Comparison of ENCODE assay signal across 16 cellular contexts in genomic region chr6:33178755-33179475, GRCh38. TPM values are rescaled to one million over a fixed set of nuclear protein-coding genes. Genes with fewer than 3 reads are reported as not detected.
DNase-seq lines count a peak whose midpoint lies in the region; ATAC-seq and TF ChIP-seq lines count a peak whose summit lies in the region.
"Had no signal": no experiment of that assay in that cellular context is flagged by ENCODE, and none has a peak within 500 bp of the region (broad histone marks: within the 10 kb centered on the region; RNA-seq: fewer than 3 reads in every experiment).

No MANE protein-coding gene starts in this region.

- no peaks in the 10 kb centered on the region for H4K20me1 ChIP-seq in IMR-90 (ENCODE audit: insufficient read depth, low read length)
- H4K20me1 ChIP-seq: BLaER1 treated with 17β-estradiol and CSF1 and Interleukin-3, amounts not matched to agents 10 nM and 100 nM had no signal

- peaks cover 10% of the 10 kb centered on the region for H3K4me1 Mint-ChIP-seq in type B pancreatic cell (ENCODE audit: unreplicated experiment)
- peaks cover 15% of the 10 kb centered on the region for H3K4me1 Mint-ChIP-seq in activated CD4-positive, alpha-beta T cell treated with anti-CD3 and anti-CD28 coated beads for 36 hours
- H3K4me1 Mint-ChIP-seq: H9 had no signal

- H3K18ac ChIP-seq in IMR-90 (ENCODE audit: low read depth, low read length) (no peak overlapping the region), neuronal stem cell (ENCODE audit: low read length) (peak overlapping the region; percentile 52)

- H3K27ac Mint-ChIP-seq in type B pancreatic cell = peak overlapping the region; percentile 57
- H3K27ac Mint-ChIP-seq in activated CD4-positive, alpha-beta T cell treated with anti-CD3 and anti-CD28 coated beads for 36 hours = no peak overlapping the region
- H3K27ac Mint-ChIP-seq: CD8-positive, alpha-beta T cell had no signal

- H2AK9ac ChIP-seq in IMR-90 (replicated peaks; ENCODE audit: low read depth, low read length, poor library complexity) = peak overlapping the region; percentile 65

- H2BK5ac ChIP-seq in IMR-90 (ENCODE audit: low read depth, low read length, poor library complexity, severe bottlenecking) = no peak overlapping the region
- peak overlapping the region; percentile 19 for H2BK5ac ChIP-seq in neuronal stem cell (ENCODE audit: low read length)

- DNase-seq in Right ventricle myocardium inferior (ENCODE audit: missing footprints) = peak; percentile 51
- no peak for DNase-seq in cardiac septum (ENCODE audit: low spot score)
- DNase-seq in IMR-90 = no peak
- DNase-seq in neuronal stem cell (ENCODE audit: low spot score) = no peak
- no peak for DNase-seq in type B pancreatic cell (ENCODE audit: extremely low spot score, unreplicated experiment)
- DNase-seq in activated CD4-positive, alpha-beta T cell treated with anti-CD3 and anti-CD28 coated beads, Interleukin-2, amount 50 U/mL, for 4 hours = no peak
- DNase-seq in activated CD4-positive, alpha-beta T cell treated with anti-CD3 and anti-CD28 coated beads for 36 hours = no peak
- DNase-seq: 8988T; CD8-positive, alpha-beta T cell; DMS 273 treated with DMSO at 0.1 percent for 48 hours; DMS53; DND-41; EL; H9 had no signal

- H3K27me3 Mint-ChIP-seq in type B pancreatic cell = peaks cover 8% of the 10 kb centered on the region
- no peaks in the 10 kb centered on the region for H3K27me3 Mint-ChIP-seq in activated CD4-positive, alpha-beta T cell treated with anti-CD3 and anti-CD28 coated beads for 36 hours

- no peaks in the 10 kb centered on the region for H3K9me3 ChIP-seq in IMR-90 (ENCODE audit: control insufficient read depth, insufficient read depth, low read length)
- H3K9me3 ChIP-seq in neuronal stem cell (replicated peaks in 1 of 2; ENCODE audit: control insufficient read depth in 2 of 2, insufficient read depth in 1 of 2, low read depth in 1 of 2, low read length in 2 of 2) = peaks cover 0 to 8% of the 10 kb centered on the region in 2 donors

- POLR2A ChIA-PET in IMR-90 (lab: Charles Lee; ENCODE audit: unreplicated experiment) = no interaction called here
- POLR2A ChIA-PET in activated CD4-positive, alpha-beta T cell treated with anti-CD3 and anti-CD28 coated beads for 36 hours (lab: Charles Lee) = no interaction called here

- no peak overlapping the region for H4K8ac ChIP-seq in IMR-90 (ENCODE audit: low read depth in 2 of 2, low read length in 2 of 2)
- no peak overlapping the region for H4K8ac ChIP-seq in neuronal stem cell (ENCODE audit: low read depth, low read length)

- H3K4me2 ChIP-seq in IMR-90 (ENCODE audit: low read depth, low read length) (no peak overlapping the region), neuronal stem cell (ENCODE audit: insufficient read depth, low read length, poor library complexity, severe bottlenecking) (no peak overlapping the region)

- H2BK15ac ChIP-seq in IMR-90 (ENCODE audit: low read depth, low read length) (no peak overlapping the region), neuronal stem cell (ENCODE audit: low read length) (peak overlapping the region; percentile 42)

- H3K4me3 ChIP-seq in IMR-90 (ENCODE audit: insufficient read depth, low read depth, low read length) = no peak overlapping the region
- H3K4me3 ChIP-seq in neuronal stem cell (ENCODE audit: low read length in 2 of 2) = no peak overlapping the region
- H3K4me3 ChIP-seq: BLaER1 treated with 17β-estradiol and CSF1 and Interleukin-3, amounts not matched to agents 10 nM and 100 nM; GM12878 had no signal

- WGBS in IMR-90 (ENCODE audit: extremely low coverage in 2 of 2, insufficient read length in 1 of 2), 2 experiments = no CpG with 5 or more reads among the region's 10 CpGs
- WGBS in neuronal stem cell (ENCODE audit: extremely low coverage in 2 of 2, insufficient read length in 2 of 2, insufficient replicate concordance in 1 of 2), 2 donors = no CpG with 5 or more reads among the region's 10 CpGs

- no peak overlapping the region for H3K56ac ChIP-seq in IMR-90 (ENCODE audit: extremely low read depth, insufficient read depth, low read length)

- no peaks in the 10 kb centered on the region for H3K9me1 ChIP-seq in IMR-90 (ENCODE audit: insufficient read depth, low read length)

- no peak overlapping the region for H3K4me3 Mint-ChIP-seq in type B pancreatic cell
- H3K4me3 Mint-ChIP-seq in activated CD4-positive, alpha-beta T cell treated with anti-CD3 and anti-CD28 coated beads for 36 hours = no peak overlapping the region
- H3K4me3 Mint-ChIP-seq: CD8-positive, alpha-beta T cell; H9 had no signal

- TF ChIP-seq CTCF in IMR-90 (conservative IDR thresholded peaks at IDR 0.05; ENCODE audit: low read depth, low read length) (no peak), type B pancreatic cell (conservative IDR thresholded peaks at IDR 0.05) (no peak)

- H3K4ac ChIP-seq in IMR-90 (ENCODE audit: low read depth, low read length) = no peak overlapping the region
- H3K4ac ChIP-seq in neuronal stem cell (ENCODE audit: low read length) = no peak overlapping the region

- TF ChIP-seq POLR2A in IMR-90 (IDR thresholded peaks at IDR 0.05; ENCODE audit: low read depth, low read length) = no peak

- H3K27ac ChIP-seq in IMR-90 (ENCODE audit: insufficient read depth, low read length) (no peak overlapping the region), neuronal stem cell (replicated peaks; ENCODE audit: low read length) (no peak overlapping the region)

- no peak for ATAC-seq in Right ventricle myocardium inferior
- no peak for ATAC-seq in IMR-90 (ENCODE audit: low read depth)
- ATAC-seq in activated CD4-positive, alpha-beta T cell treated with anti-CD3 and anti-CD28 coated beads for 36 hours = no peak
- ATAC-seq: CD8-positive, alpha-beta T cell; GM12878 had no signal

- no peak overlapping the region for H2AFZ ChIP-seq in IMR-90 (replicated peaks; ENCODE audit: low read length, poor library complexity)
- no peak overlapping the region for H2AFZ ChIP-seq in neuronal stem cell (ENCODE audit: low read length)

- H3K79me1 ChIP-seq in IMR-90 (ENCODE audit: low read depth in 1 of 2, low read length in 2 of 2) (no peaks in the 10 kb centered on the region), neuronal stem cell (ENCODE audit: low read depth, low read length) (no peaks in the 10 kb centered on the region)

- H4K5ac ChIP-seq in IMR-90 (ENCODE audit: low read depth, low read length) = no peak overlapping the region

- no peak for TF ChIP-seq RAD21 in IMR-90 (IDR thresholded peaks at IDR 0.05; ENCODE audit: low read length)

- H2BK120ac ChIP-seq in IMR-90 (ENCODE audit: low read depth, low read length) = no peak overlapping the region
- H2BK120ac ChIP-seq in neuronal stem cell (ENCODE audit: low read depth, low read length) = no peak overlapping the region

- H3K27me3 ChIP-seq in IMR-90 (ENCODE audit: control insufficient read depth, insufficient read depth, low read length) (peaks cover 16% of the 10 kb centered on the region), neuronal stem cell (ENCODE audit: control insufficient read depth in 3 of 3, insufficient read depth in 3 of 3, low read depth in 1 of 3, low read length in 3 of 3) (peaks cover 0 to 10% (median 0%) of the 10 kb centered on the region in 3 experiments)
- H3K27me3 ChIP-seq: BLaER1 treated with 17β-estradiol and CSF1 and Interleukin-3, amounts not matched to agents 10 nM and 100 nM had no signal

- H4K91ac ChIP-seq in IMR-90 (ENCODE audit: insufficient read depth, low read depth, low read length) = no peak overlapping the region
- H4K91ac ChIP-seq in neuronal stem cell (ENCODE audit: low read depth, low read length, poor library complexity) = no peak overlapping the region

- H3K4me1 ChIP-seq in IMR-90 (ENCODE audit: control insufficient read depth, insufficient read depth, low read length) (no peaks in the 10 kb centered on the region), neuronal stem cell (ENCODE audit: control insufficient read depth in 2 of 2, insufficient read depth in 1 of 2, low read depth in 1 of 2, low read length in 2 of 2) (peaks cover 0 to 3% of the 10 kb centered on the region in 2 donors)

- in situ Hi-C loops in IMR-90 (cut with MboI; ENCODE audit: low sequenced_read_pairs) = no loop called here

- H3K36me3 ChIP-seq in IMR-90 (ENCODE audit: control insufficient read depth, insufficient read depth, low read length) (no peaks in the 10 kb centered on the region), neuronal stem cell (replicated peaks in 1 of 2; ENCODE audit: control insufficient read depth in 2 of 2, insufficient read depth in 2 of 2, low read length in 2 of 2) (no peaks in the 10 kb centered on the region)
- H3K36me3 ChIP-seq: BLaER1 treated with 17β-estradiol and CSF1 and Interleukin-3, amounts not matched to agents 10 nM and 100 nM had no signal

- CTCF ChIA-PET in IMR-90 (lab: Yijun Ruan, JAX) = no interaction called here
- CTCF ChIA-PET in activated CD4-positive, alpha-beta T cell treated with anti-CD3 and anti-CD28 coated beads for 36 hours (lab: Charles Lee) = interaction anchor here (0.6 kb wide), 1 partner anchor 33 kb away, joined by 3 read pairs; no protein-coding TSS in a partner anchor

- H2BK12ac ChIP-seq in neuronal stem cell (ENCODE audit: low read length) = peak overlapping the region; percentile 31

- no peak overlapping the region for H2BK20ac ChIP-seq in IMR-90 (ENCODE audit: low read depth, low read length)

- H3K14ac ChIP-seq in IMR-90 (replicated peaks; ENCODE audit: low read depth, low read length) = no peak overlapping the region
- H3K14ac ChIP-seq in neuronal stem cell (ENCODE audit: low read length) = no peak overlapping the region

- no peaks in the 10 kb centered on the region for H3K9me3 Mint-ChIP-seq in type B pancreatic cell
- peaks cover 13% of the 10 kb centered on the region for H3K9me3 Mint-ChIP-seq in activated CD4-positive, alpha-beta T cell treated with anti-CD3 and anti-CD28 coated beads for 36 hours (ENCODE audit: low read depth)
- H3K9me3 Mint-ChIP-seq: H9 had no signal

- no TSS peak for BruUV-seq in IMR-90 (replicated peaks; lab: Mats Ljungman, UMichigan)

- dilution Hi-C loops in IMR-90 (cut with HindIII; ENCODE audit: low sequenced_read_pairs, unreplicated experiment) = no loop called here

- no peak overlapping the region for H3K23ac ChIP-seq in IMR-90 (ENCODE audit: low read depth, low read length)
- no peak overlapping the region for H3K23ac ChIP-seq in neuronal stem cell (ENCODE audit: low read depth, low read length, poor library complexity)

- H2AK5ac ChIP-seq in IMR-90 (ENCODE audit: low read depth, low read length) (no peak overlapping the region), neuronal stem cell (ENCODE audit: low read depth, low read length) (peak overlapping the region; percentile 97)

- H3K9ac ChIP-seq in IMR-90 (ENCODE audit: low read depth, low read length) (no peak overlapping the region), neuronal stem cell (ENCODE audit: low read depth, low read length, poor library complexity) (no peak overlapping the region)

- intact Hi-C loops in Right ventricle myocardium inferior (cut with DNase I) = no loop called here
- intact Hi-C loops in cardiac septum (cut with DNase I) = no loop called here
- intact Hi-C loops in IMR-90 (cut with micrococcal nuclease) = no loop called here
- intact Hi-C loops in activated CD4-positive, alpha-beta T cell treated with anti-CD3 and anti-CD28 coated beads for 36 hours (cut with DNase I, micrococcal nuclease) = no loop called here

- peaks cover 4% of the 10 kb centered on the region for H3K36me3 Mint-ChIP-seq in type B pancreatic cell
- H3K36me3 Mint-ChIP-seq in activated CD4-positive, alpha-beta T cell treated with anti-CD3 and anti-CD28 coated beads for 36 hours (ENCODE audit: low read depth) = peaks cover 14% of the 10 kb centered on the region

RNA-seq across cellular contexts. Expression of gene COL11A2, which starts 13.4 kb away (rescaled TPM):
- total RNA-seq in Right ventricle myocardium inferior = 1.1 TPM
- total RNA-seq in cardiac septum = 1.7 TPM
- total RNA-seq in IMR-90 (2012; rRNA removed) = under 0.01 TPM in 2 replicates
- 0.38 and 0.52 TPM in 2 replicates for polyA plus RNA-seq in IMR-90 (2012; rRNA removed)
- 0.12 and 0.30 TPM in 2 replicates for polyA plus RNA-seq in IMR-90 (2012; cell fraction: cytosol; rRNA removed)
- polyA plus RNA-seq in IMR-90 (2012; cell fraction: nucleus; rRNA removed; ENCODE audit: low replicate concordance) = 5.5 and 8.0 TPM in 2 replicates
- 0.86 TPM for polyA plus RNA-seq in neuronal stem cell (2013, experiment 1 of 2)
- polyA plus RNA-seq in neuronal stem cell (2013, experiment 2 of 2) = 0.82 TPM
- 1.3 and 11.9 TPM in 2 replicates for total RNA-seq in type B pancreatic cell (ENCODE audit: low replicate concordance)
- 1 to 10 TPM; 1.9 to 2.0 TPM for total RNA-seq in activated CD4-positive, alpha-beta T cell treated with anti-CD3 and anti-CD28 coated beads for 36 hours

RNA-seq across cellular contexts. Expression of gene RXRB, which starts 21.6 kb away (rescaled TPM):
- 39.3 TPM for total RNA-seq in Right ventricle myocardium inferior
- total RNA-seq in cardiac septum = 33.5 TPM
- 16.7 and 18.6 TPM in 2 replicates for total RNA-seq in IMR-90 (2012; rRNA removed)
- polyA plus RNA-seq in IMR-90 (2012; rRNA removed) = 46.9 and 53.7 TPM in 2 replicates
- polyA plus RNA-seq in IMR-90 (2012; cell fraction: cytosol; rRNA removed) = 29.7 and 30.4 TPM in 2 replicates
- 257 and 289 TPM in 2 replicates for polyA plus RNA-seq in IMR-90 (2012; cell fraction: nucleus; rRNA removed; ENCODE audit: low replicate concordance)
- polyA plus RNA-seq in neuronal stem cell (2013, experiment 1 of 2) = 18.7 TPM
- polyA plus RNA-seq in neuronal stem cell (2013, experiment 2 of 2) = 18.1 TPM
- total RNA-seq in type B pancreatic cell (ENCODE audit: low replicate concordance) = 49.2 and 61.9 TPM in 2 replicates
- total RNA-seq in activated CD4-positive, alpha-beta T cell treated with anti-CD3 and anti-CD28 coated beads for 36 hours = 10 to 100 TPM; 41.0 to 45.4 TPM

RNA-seq across cellular contexts. Expression of gene SLC39A7, which starts 21.8 kb away (rescaled TPM):
- total RNA-seq in Right ventricle myocardium inferior (55.4 TPM), cardiac septum (62.4 TPM), IMR-90 (2012; rRNA removed) (134 and 135 TPM in 2 replicates), type B pancreatic cell (ENCODE audit: low replicate concordance) (147 and 202 TPM in 2 replicates)
- polyA plus RNA-seq in IMR-90 (2012; rRNA removed) = 196 and 208 TPM in 2 replicates
- polyA plus RNA-seq in IMR-90 (2012; cell fraction: cytosol; rRNA removed) = 141 and 149 TPM in 2 replicates
- 129 and 163 TPM in 2 replicates for polyA plus RNA-seq in IMR-90 (2012; cell fraction: nucleus; rRNA removed; ENCODE audit: low replicate concordance)
- 42.0 TPM for polyA plus RNA-seq in neuronal stem cell (2013, experiment 1 of 2)
- 40.1 TPM for polyA plus RNA-seq in neuronal stem cell (2013, experiment 2 of 2)
- 10 to 100 TPM; 33.0 to 41.8 TPM for total RNA-seq in activated CD4-positive, alpha-beta T cell treated with anti-CD3 and anti-CD28 coated beads for 36 hours

RNA-seq across cellular contexts. Expression of gene HSD17B8, which starts 25.5 kb away (rescaled TPM):
- 25.0 TPM for total RNA-seq in Right ventricle myocardium inferior
- 9.9 TPM for total RNA-seq in cardiac septum
- total RNA-seq in IMR-90 (2012; rRNA removed) = 1.6 and 1.9 TPM in 2 replicates
- polyA plus RNA-seq in IMR-90 (2012; rRNA removed) = 3.4 and 4.3 TPM in 2 replicates
- polyA plus RNA-seq in IMR-90 (2012; cell fraction: cytosol; rRNA removed) = 2.8 and 6.2 TPM in 2 replicates
- 6.7 and 11.7 TPM in 2 replicates for polyA plus RNA-seq in IMR-90 (2012; cell fraction: nucleus; rRNA removed; ENCODE audit: low replicate concordance)
- 8.2 TPM for polyA plus RNA-seq in neuronal stem cell (2013, experiment 1 of 2)
- 8.3 TPM for polyA plus RNA-seq in neuronal stem cell (2013, experiment 2 of 2)
- 13.9 and 15.7 TPM in 2 replicates for total RNA-seq in type B pancreatic cell (ENCODE audit: low replicate concordance)
- 10 to 100 TPM; 23.4 to 33.2 TPM for total RNA-seq in activated CD4-positive, alpha-beta T cell treated with anti-CD3 and anti-CD28 coated beads for 36 hours

RNA-seq across cellular contexts. Expression of gene RING1, which starts 29.4 kb away (rescaled TPM):
- total RNA-seq in Right ventricle myocardium inferior = 27.7 TPM
- total RNA-seq in cardiac septum = 24.5 TPM
- total RNA-seq in IMR-90 (2012; rRNA removed) = 14.9 and 16.4 TPM in 2 replicates
- 38.2 and 40.8 TPM in 2 replicates for polyA plus RNA-seq in IMR-90 (2012; rRNA removed)
- polyA plus RNA-seq in IMR-90 (2012; cell fraction: cytosol; rRNA removed) = 41.2 and 49.4 TPM in 2 replicates
- polyA plus RNA-seq in IMR-90 (2012; cell fraction: nucleus; rRNA removed; ENCODE audit: low replicate concordance) = 110 and 131 TPM in 2 replicates
- 47.3 TPM for polyA plus RNA-seq in neuronal stem cell (2013, experiment 1 of 2)
- polyA plus RNA-seq in neuronal stem cell (2013, experiment 2 of 2) = 47.9 TPM
- 44.5 and 60.4 TPM in 2 replicates for total RNA-seq in type B pancreatic cell (ENCODE audit: low replicate concordance)
- 10 to 100 TPM; 28.3 to 39.3 TPM for total RNA-seq in activated CD4-positive, alpha-beta T cell treated with anti-CD3 and anti-CD28 coated beads for 36 hours
